Comparison of ENCODE assay signal across 32 cellular contexts in genomic region chr16:84049403-84050060, GRCh38. TPM values are rescaled to one million over a fixed set of nuclear protein-coding genes. Genes with fewer than 3 reads are reported as not detected.
DNase-seq lines count a peak whose midpoint lies in the region; ATAC-seq and TF ChIP-seq lines count a peak whose summit lies in the region.
"Had no signal": no experiment of that assay in that cellular context is flagged by ENCODE, and none has a peak within 500 bp of the region (broad histone marks: within the 10 kb centered on the region; RNA-seq: fewer than 3 reads in every experiment).

No MANE protein-coding gene starts in this region.

- H3K27me3 Mint-ChIP-seq in endodermal cell (ENCODE audit: insufficient read depth) (peaks cover 8% of the 10 kb centered on the region), neural progenitor cell (ENCODE audit: insufficient read depth, low read depth) (peaks cover 10% of the 10 kb centered on the region)
- H3K27me3 Mint-ChIP-seq: activated T-helper 17 cell treated with anti-CD3 and anti-CD28 coated beads, Interleukin-2, amount 50 U/mL, for 72 hours had no signal

- H3K4me3 ChIP-seq in endodermal cell (ENCODE audit: low read length) (no peak overlapping the region), osteoblast (ENCODE audit: insufficient read depth, low read length) (no peak overlapping the region), upper lobe of right lung (no peak overlapping the region), neural progenitor cell (no peak overlapping the region), thyroid gland (replicated peaks in 1 of 3) (no peak overlapping the region)
- H3K4me3 ChIP-seq: breast epithelium, mucosa of descending colon, stomach, tibial nerve had no signal

- H3K9me3 ChIP-seq in endodermal cell (ENCODE audit: control insufficient read depth, low read length) = no peaks in the 10 kb centered on the region
- no peaks in the 10 kb centered on the region for H3K9me3 ChIP-seq in osteoblast (ENCODE audit: low read depth, low read length)
- no peaks in the 10 kb centered on the region for H3K9me3 ChIP-seq in upper lobe of right lung
- no peaks in the 10 kb centered on the region for H3K9me3 ChIP-seq in neural progenitor cell (ENCODE audit: low read depth)
- no peaks in the 10 kb centered on the region for H3K9me3 ChIP-seq in thyroid gland
- H3K9me3 ChIP-seq: breast epithelium, mucosa of descending colon, stomach, tibial nerve had no signal

- H3K4me3 Mint-ChIP-seq in endodermal cell = no peak overlapping the region
- H3K4me3 Mint-ChIP-seq in neural progenitor cell = no peak overlapping the region
- H3K4me3 Mint-ChIP-seq: activated CD8-positive, alpha-beta T cell treated with anti-CD3 and anti-CD28 coated beads for 36 hours; activated T-helper 17 cell treated with anti-CD3 and anti-CD28 coated beads, Interleukin-2, amount 50 U/mL, for 72 hours; dendritic cell treated with granulocyte-macrophage colony-stimulating factor and Interleukin-4, amounts not matched to agents 40 ng/mL and 50 ng/mL, for 4 days; natural killer cell had no signal

- intact Hi-C loops in upper lobe of right lung (cut with DNase I) (no loop called here), thyroid gland (cut with DNase I) (no loop called here)

- no peak overlapping the region for H3K9ac ChIP-seq in endodermal cell (ENCODE audit: extremely low read depth, low read length, poor library complexity, severe bottlenecking)
- no peak overlapping the region for H3K9ac ChIP-seq in neural progenitor cell

- H3K27ac ChIP-seq in endodermal cell (ENCODE audit: low read depth, low read length) (no peak overlapping the region), osteoblast (ENCODE audit: low read depth, low read length) (no peak overlapping the region), upper lobe of right lung (no peak overlapping the region), neural progenitor cell (no peak overlapping the region), thyroid gland (no peak overlapping the region)
- H3K27ac ChIP-seq: 22Rv1, breast epithelium, C4-2B, tibial nerve had no signal

- H2AFZ ChIP-seq in osteoblast (ENCODE audit: low read length) = no peak overlapping the region
- H2AFZ ChIP-seq in neural progenitor cell (replicated peaks) = no peak overlapping the region

- H3K79me2 ChIP-seq in osteoblast (ENCODE audit: insufficient read depth, low read length) (no peaks in the 10 kb centered on the region), neural progenitor cell (ENCODE audit: low read depth) (no peaks in the 10 kb centered on the region)

- ATAC-seq in upper lobe of right lung = no peak
- ATAC-seq: activated CD8-positive, alpha-beta T cell treated with anti-CD3 and anti-CD28 coated beads for 36 hours; activated naive CD4-positive, alpha-beta T cell treated with anti-CD3 and anti-CD28 coated beads, Interleukin-2, amount 50 U/mL, for 72 hours; activated T-helper 17 cell treated with anti-CD3 and anti-CD28 coated beads, Interleukin-2, amount 50 U/mL, for 72 hours; HCT116; mucosa of descending colon; natural killer cell; PC-3 had no signal

- H3K36me3 ChIP-seq in endodermal cell (ENCODE audit: control insufficient read depth, insufficient read depth, low read length) (peaks cover 20% of the 10 kb centered on the region), osteoblast (ENCODE audit: insufficient read depth, low read length) (peaks cover 12% of the 10 kb centered on the region), upper lobe of right lung (peaks cover 43% of the 10 kb centered on the region), neural progenitor cell (no peaks in the 10 kb centered on the region), thyroid gland (peaks cover 17 to 26% of the 10 kb centered on the region in 2 donors)

- WGBS in endodermal cell (ENCODE audit: insufficient coverage in 1 of 2, insufficient read length in 1 of 2), 2 experiments = 90 to 96% methylated on average over 11 to 13 of the region's 13 CpGs
- 87 to 90% methylated on average over 13 of the region's 13 CpGs for WGBS in thyroid gland, 2 donors

- no peaks in the 10 kb centered on the region for H3K9me3 Mint-ChIP-seq in endodermal cell
- no peaks in the 10 kb centered on the region for H3K9me3 Mint-ChIP-seq in neural progenitor cell
- H3K9me3 Mint-ChIP-seq: activated CD8-positive, alpha-beta T cell treated with anti-CD3 and anti-CD28 coated beads for 36 hours; activated naive CD4-positive, alpha-beta T cell treated with anti-CD3 and anti-CD28 coated beads, Interleukin-2, amount 50 U/mL, for 72 hours; activated T-helper 17 cell treated with anti-CD3 and anti-CD28 coated beads, Interleukin-2, amount 50 U/mL, for 72 hours; dendritic cell treated with granulocyte-macrophage colony-stimulating factor and Interleukin-4, amounts not matched to agents 40 ng/mL and 50 ng/mL, for 4 days; natural killer cell had no signal

- no peak overlapping the region for H3K4me2 ChIP-seq in osteoblast (ENCODE audit: insufficient read depth, low read length)
- H3K4me2 ChIP-seq in neural progenitor cell = no peak overlapping the region

- no peaks in the 10 kb centered on the region for H4K20me1 ChIP-seq in osteoblast (ENCODE audit: insufficient read depth, low read length)
- H4K20me1 ChIP-seq in neural progenitor cell (ENCODE audit: low read depth) = peaks cover 4% of the 10 kb centered on the region

- peaks cover 25% of the 10 kb centered on the region for H3F3A ChIP-seq in neural progenitor cell (ENCODE audit: low read depth)

- DNase-seq in activated effector memory CD4-positive, alpha-beta T cell treated with anti-CD3 and anti-CD28 coated beads, Interleukin-2, amount 50 U/mL, for 16 hours = peak; percentile 51
- DNase-seq in activated effector memory CD4-positive, alpha-beta T cell treated with Interleukin-2 at 50 U/mL for 16 hours = no peak
- DNase-seq in endodermal cell (peak; percentile 32), osteoblast (ENCODE audit: insufficient read length, low spot score, missing footprints) (peak; percentile 72), upper lobe of right lung (peak; percentile 55), neural progenitor cell (ENCODE audit: low spot score) (no peak), activated gamma-delta T cell (lab: John Stamatoyannopoulos, UW) (no peak), thyroid gland (no peak)
- DNase-seq: activated CD4-positive, CD25-positive, alpha-beta regulatory T cell treated with anti-CD3 and anti-CD28 coated beads, Interleukin-2, amount 50 U/mL, for 72 hours; activated CD8-positive, alpha-beta T cell treated with anti-CD3 and anti-CD28 coated beads for 36 hours; DND-41; GF-D8; Karpas-422; natural killer cell; NCI-H1417 treated with DMSO at 0.1 percent for 48 hours; NCI-H2081; NCI-H526; PC-3; SHP77; stimulated activated CD8-positive, alpha-beta memory T cell treated with anti-CD3 and anti-CD28 coated beads, Interleukin-4, amount 100 ng/mL, for 48 hours; stomach had no signal

- TF ChIP-seq POLR2A in thyroid gland (IDR thresholded peaks at IDR 0.05) = no peak

- H3K27me3 ChIP-seq in endodermal cell (ENCODE audit: control insufficient read depth, insufficient read depth, low read length, poor library complexity, severe bottlenecking) = no peaks in the 10 kb centered on the region
- H3K27me3 ChIP-seq in osteoblast (ENCODE audit: insufficient read depth, low read length) = peaks cover 5% of the 10 kb centered on the region
- no peaks in the 10 kb centered on the region for H3K27me3 ChIP-seq in upper lobe of right lung
- no peaks in the 10 kb centered on the region for H3K27me3 ChIP-seq in neural progenitor cell
- no peaks in the 10 kb centered on the region for H3K27me3 ChIP-seq in thyroid gland
- H3K27me3 ChIP-seq: breast epithelium, tibial nerve had no signal

- H3K36me3 Mint-ChIP-seq in endodermal cell (ENCODE audit: low read depth) (peaks cover 33% of the 10 kb centered on the region), neural progenitor cell (peaks cover 16% of the 10 kb centered on the region)

- H3K27ac Mint-ChIP-seq in endodermal cell (peak overlapping the region; percentile 55), neural progenitor cell (no peak overlapping the region)
- H3K27ac Mint-ChIP-seq: activated CD8-positive, alpha-beta T cell treated with anti-CD3 and anti-CD28 coated beads for 36 hours; activated T-helper 17 cell treated with anti-CD3 and anti-CD28 coated beads, Interleukin-2, amount 50 U/mL, for 72 hours; dendritic cell treated with granulocyte-macrophage colony-stimulating factor and Interleukin-4, amounts not matched to agents 40 ng/mL and 50 ng/mL, for 4 days had no signal

- peaks cover 19% of the 10 kb centered on the region for H3K4me1 Mint-ChIP-seq in endodermal cell
- peaks cover 28% of the 10 kb centered on the region for H3K4me1 Mint-ChIP-seq in neural progenitor cell
- H3K4me1 Mint-ChIP-seq: natural killer cell had no signal

- H3K4me1 ChIP-seq in endodermal cell (ENCODE audit: control insufficient read depth, insufficient read depth, low read length) = peaks cover 9% of the 10 kb centered on the region
- no peaks in the 10 kb centered on the region for H3K4me1 ChIP-seq in osteoblast (ENCODE audit: insufficient read depth, low read length)
- H3K4me1 ChIP-seq in upper lobe of right lung = no peaks in the 10 kb centered on the region
- H3K4me1 ChIP-seq in neural progenitor cell = peaks cover 23% of the 10 kb centered on the region
- H3K4me1 ChIP-seq in thyroid gland = no peaks in the 10 kb centered on the region
- H3K4me1 ChIP-seq: breast epithelium, tibial nerve had no signal

- no peak for TF ChIP-seq CTCF in endodermal cell (conservative IDR thresholded peaks at IDR 0.05)
- TF ChIP-seq CTCF in osteoblast (IDR thresholded peaks at IDR 0.05; ENCODE audit: extremely low read depth, low read depth, low read length) = no peak
- no peak for TF ChIP-seq CTCF in upper lobe of right lung (IDR thresholded peaks at IDR 0.05)
- TF ChIP-seq CTCF in neural progenitor cell (IDR thresholded peaks at IDR 0.05) = no peak
- TF ChIP-seq CTCF in thyroid gland (IDR thresholded peaks at IDR 0.05) = no peak

RNA-seq across cellular contexts. Expression of gene SLC38A8, which starts 6.9 kb away (rescaled TPM):
- total RNA-seq in endodermal cell (not detected), osteoblast (not detected in 2 replicates), upper lobe of right lung (not detected), neural progenitor cell (ENCODE audit: low replicate concordance) (not detected in 2 replicates), thyroid gland (not detected)
- polyA plus RNA-seq in endodermal cell (2013, experiment 1 of 2) = 0.46 TPM
- not detected for polyA plus RNA-seq in endodermal cell (2013, experiment 2 of 2)
- total RNA-seq: activated CD8-positive, alpha-beta T cell treated with anti-CD3 and anti-CD28 coated beads for 36 hours; activated naive CD4-positive, alpha-beta T cell treated with anti-CD3 and anti-CD28 coated beads, Interleukin-2, amount 50 U/mL, for 72 hours; activated T-helper 17 cell treated with anti-CD3 and anti-CD28 coated beads, Interleukin-2, amount 50 U/mL, for 72 hours; breast epithelium; mucosa of descending colon; natural killer cell; omental fat pad; PC-3; stomach; T-helper 2 cell treated with Interferon-gamma antibody and Interleukin-4, amounts not matched to agents 100 ng/mL and 5 ng/mL, for 36 hours; tibial nerve had no signal

Comparison
In these comparisons a context has a peak if more than half of its experiments do, and no peak if none do; other contexts are left out.
1. DNase-seq: peak in activated effector memory CD4-positive, alpha-beta T cell treated with anti-CD3 and anti-CD28 coated beads, Interleukin-2, amount 50 U/mL, for 16 hours (single experiment), endodermal cell (single experiment), osteoblast (single experiment) and upper lobe of right lung (single experiment); none in activated effector memory CD4-positive, alpha-beta T cell treated with Interleukin-2 at 50 U/mL for 16 hours (single experiment), neural progenitor cell (single experiment), activated gamma-delta T cell (single experiment) and thyroid gland (0 of 2).